ENCODE assay signal across 16 cellular contexts in genomic region chr3:133591271-133591742, GRCh38. TPM values are rescaled to one million over a fixed set of nuclear protein-coding genes. Genes with fewer than 3 reads are reported as not detected.
DNase-seq lines count a peak whose midpoint lies in the region; ATAC-seq, FAIRE-seq and TF ChIP-seq lines count a peak whose summit lies in the region.
"Had no signal": no experiment of that assay in that cellular context is flagged by ENCODE, and none has a peak within 500 bp of the region (broad histone marks: within the 10 kb centered on the region; RNA-seq: fewer than 3 reads in every experiment).

No MANE protein-coding gene starts in this region.

- no peak overlapping the region for H2AFZ ChIP-seq in astrocyte (ENCODE audit: low read depth, low read length)
- H2AFZ ChIP-seq in hepatocyte, result no peak overlapping the region

- H3K27ac Mint-ChIP-seq in astrocyte (ENCODE audit: unreplicated experiment), result peak overlapping the region; percentile 60
- H3K27ac Mint-ChIP-seq: progenitor cell of endocrine pancreas had no signal

- H3K27ac ChIP-seq in astrocyte (ENCODE audit: low read depth, low read length) (peak overlapping the region; percentile 24), left lung (peak overlapping the region; percentile 13 to 20), hepatocyte (no peak overlapping the region)
- H3K27ac ChIP-seq: body of pancreas, HL-60, thoracic aorta had no signal

- peaks cover 26% of the 10 kb centered on the region for H3K79me2 ChIP-seq in astrocyte (ENCODE audit: insufficient read depth, low read length)
- peaks cover 2% of the 10 kb centered on the region for H3K79me2 ChIP-seq in hepatocyte

- H4K20me1 ChIP-seq in astrocyte (ENCODE audit: insufficient read depth, low read length) (peaks cover 35% of the 10 kb centered on the region), hepatocyte (ENCODE audit: insufficient read depth, poor library complexity, severe bottlenecking) (peaks cover 19% of the 10 kb centered on the region)

- peaks cover 37% of the 10 kb centered on the region for H3K4me1 Mint-ChIP-seq in astrocyte (ENCODE audit: low read depth, unreplicated experiment)

- H3K36me3 ChIP-seq in astrocyte (ENCODE audit: insufficient read depth, low read length) (peaks cover 35% of the 10 kb centered on the region), left lung (peaks cover 4 to 41% of the 10 kb centered on the region in 2 donors), hepatocyte (replicated peaks; ENCODE audit: insufficient read depth, low read depth) (no peaks in the 10 kb centered on the region)

- H3K4me3 ChIP-seq in astrocyte (ENCODE audit: insufficient read depth, low read depth, low read length) (no peak overlapping the region), left lung (no peak overlapping the region), hepatocyte (no peak overlapping the region)
- H3K4me3 ChIP-seq: body of pancreas, thoracic aorta had no signal

- no peaks in the 10 kb centered on the region for H3K9me2 ChIP-seq in hepatocyte (replicated peaks; ENCODE audit: insufficient read depth)

- peak; percentile 70 for DNase-seq in AG08395 (ENCODE audit: low spot score)
- peak; percentile 76 for DNase-seq in HCEC 1CT
- DNase-seq in astrocyte (ENCODE audit: low read depth), result peak; percentile 66
- DNase-seq in left lung, result no peak
- no peak for DNase-seq in NCI-H2196 treated with DMSO at 0.1 percent for 48 hours (lab: John Stamatoyannopoulos, UW; ENCODE audit: unreplicated experiment)
- no peak for DNase-seq in germinal center (ENCODE audit: low spot score)
- no peak for DNase-seq in hepatocyte (ENCODE audit: low spot score)
- DNase-seq: activated CD8-positive, alpha-beta memory T cell treated with anti-CD3 and anti-CD28 coated beads, Interleukin-2, amount 50 U/mL, for 48 hours; body of pancreas; CD4-positive, alpha-beta memory T cell; NCI-H146 had no signal

- H3K9ac ChIP-seq in astrocyte (ENCODE audit: low read length), result no peak overlapping the region

- no peaks in the 10 kb centered on the region for H3K27me3 Mint-ChIP-seq in astrocyte (ENCODE audit: low read depth, unreplicated experiment)
- H3K27me3 Mint-ChIP-seq: CD4-positive, alpha-beta memory T cell; progenitor cell of endocrine pancreas had no signal

- H3K27me3 ChIP-seq in astrocyte (ENCODE audit: insufficient read depth, low read length) (no peaks in the 10 kb centered on the region), left lung (no peaks in the 10 kb centered on the region), hepatocyte (no peaks in the 10 kb centered on the region)
- H3K27me3 ChIP-seq: body of pancreas had no signal

- H3K4me1 ChIP-seq in astrocyte (ENCODE audit: insufficient read depth, low read length) (peaks cover 18% of the 10 kb centered on the region), left lung (no peaks in the 10 kb centered on the region), hepatocyte (ENCODE audit: insufficient read depth) (no peaks in the 10 kb centered on the region)
- H3K4me1 ChIP-seq: body of pancreas had no signal

- no peak overlapping the region for H3K4me3 Mint-ChIP-seq in astrocyte (ENCODE audit: unreplicated experiment)
- H3K4me3 Mint-ChIP-seq: CD4-positive, alpha-beta memory T cell had no signal

- no peaks in the 10 kb centered on the region for H3K9me3 Mint-ChIP-seq in astrocyte (ENCODE audit: unreplicated experiment)
- H3K9me3 Mint-ChIP-seq: CD4-positive, alpha-beta memory T cell had no signal

- H3K36me3 Mint-ChIP-seq in astrocyte (ENCODE audit: low read depth, unreplicated experiment), result peaks cover 8% of the 10 kb centered on the region

- H3K9me3 ChIP-seq in astrocyte (ENCODE audit: insufficient read depth, low read depth, low read length) (no peaks in the 10 kb centered on the region), left lung (no peaks in the 10 kb centered on the region), hepatocyte (ENCODE audit: low read depth) (no peaks in the 10 kb centered on the region)
- H3K9me3 ChIP-seq: body of pancreas, thoracic aorta had no signal

- peak; percentile 79 for FAIRE-seq in astrocyte (lab: Jason Lieb, UNC)

- H3K4me2 ChIP-seq in astrocyte (ENCODE audit: low read length) (no peak overlapping the region), hepatocyte (no peak overlapping the region)

- intact Hi-C loops in left lung (cut with DNase I), result no loop called here

- TF ChIP-seq CTCF in astrocyte (IDR thresholded peaks at IDR 0.05; ENCODE audit: insufficient read depth, low read depth, low read length) (no peak), left lung (IDR thresholded peaks at IDR 0.05) (no peak), hepatocyte (IDR thresholded peaks at IDR 0.05; ENCODE audit: poor library complexity) (no peak)

- ATAC-seq in left lung (peak; percentile 60), GM21825 (IDR thresholded peaks at IDR 0.05; ENCODE audit: unreplicated experiment) (no peak)
- ATAC-seq: body of pancreas, left lobe of liver had no signal

- WGBS in hepatocyte (ENCODE audit: low lambda C conversion rate, missing lambda C conversion rate), result 93% methylated on average over 3 of the region's 3 CpGs

RNA-seq across cellular contexts. Expression of gene CDV3, which starts 17.8 kb away (rescaled TPM):
- total RNA-seq in astrocyte, result 290 and 323 TPM in 2 replicates
- total RNA-seq in left lung, result 100 to 1,000 TPM; 162 to 173 TPM
- 223 and 243 TPM in 2 replicates for total RNA-seq in hepatocyte
- polyA plus RNA-seq in hepatocyte, result 96.2 and 97.6 TPM in 2 replicates

Comparison
In these comparisons a context has a peak if more than half of its experiments do, and no peak if none do; other contexts are left out.
1. DNase-seq: peak in AG08395 (single experiment), HCEC 1CT (single experiment) and astrocyte (single experiment); none in left lung (0 of 2), NCI-H2196 treated with DMSO at 0.1 percent for 48 hours (single experiment), germinal center (single experiment) and hepatocyte (single experiment).